31 cellular contexts compared by ENCODE assay signal in the genomic region with DNA sequence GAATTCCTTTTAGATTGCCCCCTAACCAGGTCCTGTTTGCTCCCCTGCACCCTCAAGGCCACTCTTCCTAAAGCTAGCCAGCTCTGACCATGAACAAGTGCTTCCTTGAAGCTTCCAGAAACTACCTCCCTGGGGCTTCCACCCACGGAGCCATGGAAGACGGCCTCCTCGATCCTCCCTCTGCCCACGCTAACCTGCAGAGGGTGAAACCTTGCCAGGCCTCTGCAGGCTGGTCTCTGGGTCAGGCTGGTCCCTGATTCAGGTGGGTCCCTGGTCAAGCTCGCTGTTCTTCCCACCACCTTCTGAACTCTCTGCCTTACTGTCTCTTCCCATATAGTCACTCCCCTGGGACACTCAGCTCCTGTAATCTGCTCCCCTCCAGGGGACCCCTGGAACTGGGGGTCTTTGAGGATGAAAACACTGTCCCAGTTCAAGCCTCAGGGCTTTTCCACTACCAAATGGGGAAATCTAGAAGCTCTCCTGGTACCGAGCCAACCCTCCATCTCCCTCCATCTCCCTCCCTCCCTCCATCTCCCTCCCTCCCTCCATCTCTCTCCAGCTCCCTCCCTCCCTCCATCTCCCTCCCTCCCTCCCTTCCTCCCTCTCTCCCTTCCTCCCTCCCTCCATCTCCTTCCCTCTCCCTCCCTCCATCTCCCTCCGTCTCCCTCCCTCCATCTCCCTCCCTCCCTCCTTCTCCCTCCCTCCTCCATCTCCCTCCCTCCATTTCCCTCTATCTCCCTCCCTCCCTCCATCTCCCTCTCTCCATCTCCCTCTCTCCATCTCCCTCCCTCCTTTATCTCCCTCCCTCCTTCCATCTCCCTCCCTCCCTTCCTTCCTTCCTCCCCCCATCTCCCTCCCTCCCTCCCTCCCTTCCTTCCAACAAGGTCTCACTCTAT. TPM values are rescaled to one million over a fixed set of nuclear protein-coding genes. Genes with fewer than 3 reads are reported as not detected.
"Had no signal": no experiment of that assay in that cellular context is flagged by ENCODE, and none has a peak within 500 bp of the region (broad histone marks: within the 10 kb centered on the region; RNA-seq: fewer than 3 reads in every experiment).

No MANE protein-coding gene starts in this region.

- DNase-seq: activated CD4-positive, alpha-beta memory T cell treated with anti-CD3 and anti-CD28 coated beads for 36 hours; activated CD4-positive, alpha-beta T cell treated with anti-CD3 and anti-CD28 coated beads for 48 hours; activated CD8-positive, alpha-beta memory T cell treated with anti-CD3 and anti-CD28 coated beads, Interleukin-2, amount 50 U/mL, for 4 hours; activated gamma-delta T cell treated with Interleukin-2 at 50 U/mL for 16 hours; activated naive CD8-positive, alpha-beta T cell treated with anti-CD3 and anti-CD28 coated beads, Interleukin-2, amount 50 U/mL, for 24 hours; activated T-cell treated with anti-CD3 and anti-CD28 coated beads, Interleukin-2, amount 50 U/mL, for 1 hour; central memory CD4-positive, alpha-beta T cell; foreskin keratinocyte; heart right ventricle; left lung; mucosa of descending colon; sigmoid colon; small intestine; stimulated activated CD4-positive, alpha-beta T cell treated with anti-CD3 and anti-CD28 coated beads, Interleukin-4, amount 100 ng/mL, for 24 hours; T-helper 17 cell; T1000; thyroid gland; upper lobe of left lung; WERI-Rb-1 had no signal

- H3K4me1 Mint-ChIP-seq: activated naive CD4-positive, alpha-beta T cell treated with anti-CD3 and anti-CD28 coated beads, Interleukin-2, amount 50 U/mL, for 24 hours had no signal

- H3K4me1 ChIP-seq: foreskin keratinocyte had no signal

- H3K9me3 Mint-ChIP-seq: activated CD4-positive, alpha-beta memory T cell treated with anti-CD3 and anti-CD28 coated beads for 36 hours; activated naive CD4-positive, alpha-beta T cell treated with anti-CD3 and anti-CD28 coated beads, Interleukin-2, amount 50 U/mL, for 24 hours; activated naive CD8-positive, alpha-beta T cell treated with anti-CD3 and anti-CD28 coated beads, Interleukin-2, amount 50 U/mL, for 24 hours; dendritic cell treated with granulocyte-macrophage colony-stimulating factor and Interleukin-4, amounts not matched to agents 40 ng/mL and 50 ng/mL, for 4 days; natural killer cell treated with Interleukin-12 subunit alpha and Interleukin-12 subunit beta and Interleukin-15 and Interleukin-18, amount 100 ng/mL, for 72 hours; stimulated activated effector memory CD8-positive, alpha-beta T cell treated with anti-CD3 and anti-CD28 coated beads, Interleukin-12 subunit alpha, Interleukin-12 subunit beta, amount 100 ng/mL, for 72 hours; stimulated activated naive CD8-positive, alpha-beta T cell treated with anti-CD3 and anti-CD28 coated beads, Interleukin-15, Interleukin-2, amounts not matched to agents 100 ng/mL and 50 ng/mL, for 24 hours had no signal

- H3K27ac ChIP-seq: breast epithelium, foreskin keratinocyte, heart right ventricle, left lung, thyroid gland, upper lobe of left lung, vagina, WERI-Rb-1 had no signal

- H3K36me3 Mint-ChIP-seq: activated CD4-positive, alpha-beta memory T cell treated with anti-CD3 and anti-CD28 coated beads for 36 hours; activated naive CD4-positive, alpha-beta T cell treated with anti-CD3 and anti-CD28 coated beads, Interleukin-2, amount 50 U/mL, for 24 hours; natural killer cell treated with Interleukin-12 subunit alpha and Interleukin-12 subunit beta and Interleukin-15 and Interleukin-18, amount 100 ng/mL, for 72 hours; stimulated activated effector memory CD8-positive, alpha-beta T cell treated with anti-CD3 and anti-CD28 coated beads, Interleukin-12 subunit alpha, Interleukin-12 subunit beta, amount 100 ng/mL, for 72 hours had no signal

- H3K27me3 ChIP-seq: thyroid gland, vagina had no signal

- H3K36me3 ChIP-seq: breast epithelium, esophagus muscularis mucosa, heart right ventricle, left lung, sigmoid colon, thyroid gland, upper lobe of left lung, vagina had no signal

- ATAC-seq: activated CD4-positive, CD25-positive, alpha-beta regulatory T cell treated with anti-CD3 and anti-CD28 coated beads, Interleukin-2, amount 50 U/mL, for 24 hours; activated naive CD8-positive, alpha-beta T cell treated with anti-CD3 and anti-CD28 coated beads, Interleukin-2, amount 50 U/mL, for 24 hours; foreskin keratinocyte; heart right ventricle; left lung; mucosa of descending colon; natural killer cell treated with Interleukin-12 subunit alpha and Interleukin-12 subunit beta and Interleukin-15 and Interleukin-18, amount 100 ng/mL, for 72 hours; stimulated activated effector memory CD8-positive, alpha-beta T cell treated with anti-CD3 and anti-CD28 coated beads, Interleukin-12 subunit alpha, Interleukin-12 subunit beta, amount 100 ng/mL, for 72 hours; T-helper 17 cell had no signal

- H3K4me3 ChIP-seq: esophagus muscularis mucosa, heart right ventricle, left lung, lung, mucosa of descending colon, thyroid gland, upper lobe of left lung, vagina had no signal

- H3K27ac Mint-ChIP-seq: activated CD4-positive, alpha-beta memory T cell treated with anti-CD3 and anti-CD28 coated beads for 36 hours; activated naive CD4-positive, alpha-beta T cell treated with anti-CD3 and anti-CD28 coated beads, Interleukin-2, amount 50 U/mL, for 24 hours; activated naive CD8-positive, alpha-beta T cell treated with anti-CD3 and anti-CD28 coated beads, Interleukin-2, amount 50 U/mL, for 24 hours; dendritic cell treated with granulocyte-macrophage colony-stimulating factor and Interleukin-4, amounts not matched to agents 40 ng/mL and 50 ng/mL, for 4 days; natural killer cell treated with Interleukin-12 subunit alpha and Interleukin-12 subunit beta and Interleukin-15 and Interleukin-18, amount 100 ng/mL, for 72 hours; stimulated activated effector memory CD8-positive, alpha-beta T cell treated with anti-CD3 and anti-CD28 coated beads, Interleukin-12 subunit alpha, Interleukin-12 subunit beta, amount 100 ng/mL, for 72 hours; stimulated activated naive CD8-positive, alpha-beta T cell treated with anti-CD3 and anti-CD28 coated beads, Interleukin-15, Interleukin-2, amounts not matched to agents 100 ng/mL and 50 ng/mL, for 24 hours; T-helper 17 cell had no signal

- H3K9me3 ChIP-seq: breast epithelium, esophagus muscularis mucosa, heart right ventricle, left lung, mucosa of descending colon, sigmoid colon, thyroid gland, upper lobe of left lung, vagina had no signal

- H3K4me3 Mint-ChIP-seq: activated CD4-positive, alpha-beta memory T cell treated with anti-CD3 and anti-CD28 coated beads for 36 hours; activated naive CD4-positive, alpha-beta T cell treated with anti-CD3 and anti-CD28 coated beads, Interleukin-2, amount 50 U/mL, for 24 hours; activated naive CD8-positive, alpha-beta T cell treated with anti-CD3 and anti-CD28 coated beads, Interleukin-2, amount 50 U/mL, for 24 hours; dendritic cell treated with granulocyte-macrophage colony-stimulating factor and Interleukin-4, amounts not matched to agents 40 ng/mL and 50 ng/mL, for 4 days; natural killer cell treated with Interleukin-12 subunit alpha and Interleukin-12 subunit beta and Interleukin-15 and Interleukin-18, amount 100 ng/mL, for 72 hours; stimulated activated effector memory CD8-positive, alpha-beta T cell treated with anti-CD3 and anti-CD28 coated beads, Interleukin-12 subunit alpha, Interleukin-12 subunit beta, amount 100 ng/mL, for 72 hours; stimulated activated naive CD8-positive, alpha-beta T cell treated with anti-CD3 and anti-CD28 coated beads, Interleukin-15, Interleukin-2, amounts not matched to agents 100 ng/mL and 50 ng/mL, for 24 hours; T-helper 17 cell had no signal

RNA-seq across cellular contexts. Expression of gene MLXIPL, which starts 2.9 kb away (rescaled TPM):
- total RNA-seq: activated CD4-positive, alpha-beta memory T cell treated with anti-CD3 and anti-CD28 coated beads for 36 hours; activated CD8-positive, alpha-beta memory T cell treated with anti-CD3 and anti-CD28 coated beads for 36 hours; glomerular endothelial cell; T-helper 17 cell had no signal
